Comparison of ENCODE assay signal across 19 cellular contexts in genomic region chr20:11112837-11113236, GRCh38.
DNase-seq lines count a peak whose midpoint lies in the region; ATAC-seq and TF ChIP-seq lines count a peak whose summit lies in the region.
"Had no signal": no experiment of that assay in that cellular context is flagged by ENCODE, and none has a peak within 500 bp of the region (broad histone marks: within the 10 kb centered on the region; RNA-seq: fewer than 3 reads in every experiment).

No MANE protein-coding gene starts in this region.

- H3K36me3 Mint-ChIP-seq in activated naive CD4-positive, alpha-beta T cell treated with anti-CD3 and anti-CD28 coated beads for 36 hours (ENCODE audit: low read depth), result no peaks in the 10 kb centered on the region
- H3K36me3 Mint-ChIP-seq: memory B cell; naive thymus-derived CD8-positive, alpha-beta T cell had no signal

- intact Hi-C loops in left lung (cut with DNase I), result no loop called here
- intact Hi-C loops in head of caudate nucleus (cut with DNase I), result no loop called here
- intact Hi-C loops in activated naive CD4-positive, alpha-beta T cell treated with anti-CD3 and anti-CD28 coated beads for 36 hours (cut with micrococcal nuclease), result no loop called here

- no peak overlapping the region for H3K27ac Mint-ChIP-seq in activated naive CD4-positive, alpha-beta T cell treated with anti-CD3 and anti-CD28 coated beads for 36 hours
- H3K27ac Mint-ChIP-seq: memory B cell; naive thymus-derived CD8-positive, alpha-beta T cell had no signal

- no peak overlapping the region for H3K4me3 Mint-ChIP-seq in activated naive CD4-positive, alpha-beta T cell treated with anti-CD3 and anti-CD28 coated beads for 36 hours
- H3K4me3 Mint-ChIP-seq: memory B cell; naive thymus-derived CD8-positive, alpha-beta T cell had no signal

- H3K27ac ChIP-seq in left lung, result no peak overlapping the region

- H3K4me3 ChIP-seq in left lung, result no peak overlapping the region

- no peaks in the 10 kb centered on the region for H3K9me3 ChIP-seq in left lung

- no peaks in the 10 kb centered on the region for H3K4me1 Mint-ChIP-seq in activated naive CD4-positive, alpha-beta T cell treated with anti-CD3 and anti-CD28 coated beads for 36 hours (ENCODE audit: low read depth)
- H3K4me1 Mint-ChIP-seq: memory B cell; naive thymus-derived CD8-positive, alpha-beta T cell had no signal

- no peak for TF ChIP-seq CTCF in left lung (IDR thresholded peaks at IDR 0.05)

- H3K27me3 ChIP-seq in left lung, result no peaks in the 10 kb centered on the region

- H3K27me3 Mint-ChIP-seq in activated naive CD4-positive, alpha-beta T cell treated with anti-CD3 and anti-CD28 coated beads for 36 hours (ENCODE audit: low read depth), result no peaks in the 10 kb centered on the region
- H3K27me3 Mint-ChIP-seq: memory B cell had no signal

- DNase-seq in HPDE6-E6E7 (ENCODE audit: extremely low spot score) (peak; percentile 37), NCI-H2196 (lab: John Stamatoyannopoulos, UW; ENCODE audit: unreplicated experiment) (peak; percentile 40), SHP77 (lab: John Stamatoyannopoulos, UW) (peak; percentile 31 to 56), left lung (no peak), head of caudate nucleus (no peak), GF-D8 (lab: John Stamatoyannopoulos, UW) (no peak)
- no peak for DNase-seq in activated naive CD4-positive, alpha-beta T cell treated with anti-CD3 and anti-CD28 coated beads for 36 hours
- DNase-seq in stimulated activated naive CD4-positive, alpha-beta T cell treated with Interleukin-2 at 50 U/mL for 16 hours (lab: John Stamatoyannopoulos, UW), result no peak
- DNase-seq: activated naive CD4-positive, alpha-beta T cell treated with anti-CD3 and anti-CD28 coated beads, Interleukin-2, amount 50 U/mL, for 16 hours; activated T-cell treated with anti-CD3 and anti-CD28 coated beads for 4 hours; AML-193; effector memory CD4-positive, alpha-beta T cell; KBM-7; kidney; naive thymus-derived CD8-positive, alpha-beta T cell; NCI-H1105 treated with DMSO at 0.1 percent for 48 hours; NCI-H526 treated with DMSO at 0.1 percent for 48 hours; T-helper 1 cell had no signal

- H3K36me3 ChIP-seq in left lung, result no peaks in the 10 kb centered on the region

- H3K9me3 Mint-ChIP-seq in activated naive CD4-positive, alpha-beta T cell treated with anti-CD3 and anti-CD28 coated beads for 36 hours, result no peaks in the 10 kb centered on the region

- CTCF ChIA-PET in activated naive CD4-positive, alpha-beta T cell treated with anti-CD3 and anti-CD28 coated beads for 36 hours (lab: Charles Lee), result no interaction called here

- ATAC-seq in left lung, result peak; percentile 85
- ATAC-seq: naive thymus-derived CD8-positive, alpha-beta T cell had no signal

- H3K4me1 ChIP-seq in left lung, result no peaks in the 10 kb centered on the region

Comparison
In these comparisons a context has a peak if more than half of its experiments do, and no peak if none do; other contexts are left out.
1. DNase-seq: peak in HPDE6-E6E7 (single experiment), NCI-H2196 (single experiment) and SHP77 (2 of 2); none in left lung (0 of 2), head of caudate nucleus (0 of 42), activated naive CD4-positive, alpha-beta T cell treated with anti-CD3 and anti-CD28 coated beads for 36 hours (single experiment), GF-D8 (single experiment) and stimulated activated naive CD4-positive, alpha-beta T cell treated with Interleukin-2 at 50 U/mL for 16 hours (single experiment).